In genomic region chr16:86142801-86143236, GRCh38 we compare ENCODE assay signal across 24 cellular contexts.
DNase-seq lines count a peak whose midpoint lies in the region; ATAC-seq lines count a peak whose summit lies in the region.
"Had no signal": no experiment of that assay in that cellular context is flagged by ENCODE, and none has a peak within 500 bp of the region (broad histone marks: within the 10 kb centered on the region; RNA-seq: fewer than 3 reads in every experiment).

No MANE protein-coding gene starts in this region.

- intact Hi-C loops in cardiac septum (cut with DNase I) = no loop called here

- ATAC-seq in HG02981 (IDR thresholded peaks at IDR 0.05; ENCODE audit: unreplicated experiment) = no peak
- ATAC-seq in GM21717 (IDR thresholded peaks at IDR 0.05; ENCODE audit: unreplicated experiment) = no peak
- ATAC-seq: effector memory CD8-positive, alpha-beta T cell; left lung had no signal

- DNase-seq in Caki2 (ENCODE audit: low read depth) (peak; percentile 57), GOT3 (lab: John Stamatoyannopoulos, UW) (peak; percentile 47), SW480 (ENCODE audit: low spot score) (peak; percentile 62), kidney tubule cell (ENCODE audit: low spot score) (peak; percentile 4), cardiac septum (ENCODE audit: low spot score) (no peak), AG08395 (ENCODE audit: low spot score) (no peak)
- DNase-seq: activated CD4-positive, alpha-beta T cell treated with anti-CD3 and anti-CD28 coated beads for 48 hours; activated effector memory CD4-positive, alpha-beta T cell treated with anti-CD3 and anti-CD28 coated beads, Interleukin-2, amount 50 U/mL, for 16 hours; CD4-positive, alpha-beta memory T cell; cortex of kidney; DMS 273 treated with DMSO at 0.1 percent for 48 hours; effector memory CD8-positive, alpha-beta T cell; HFFc6; left lung; mesendoderm; NCI-H1092 treated with DMSO at 0.1 percent for 48 hours; NCI-H1694 treated with DMSO at 0.1 percent for 48 hours; NCI-H2171; NCI-H524; small intestine; testis; WERI-Rb-1 had no signal

- in situ Hi-C loops in Caki2 (cut with HindIII; ENCODE audit: low pct_unique_long_range_greater_than_20kb, low sequenced_read_pairs) = no loop called here

Comparison
In these comparisons a context has a peak if more than half of its experiments do, and no peak if none do; other contexts are left out.
1. DNase-seq: peak in Caki2 (single experiment), GOT3 (single experiment), SW480 (single experiment) and kidney tubule cell (single experiment); none in cardiac septum (single experiment) and AG08395 (single experiment).